In the genomic region with DNA sequence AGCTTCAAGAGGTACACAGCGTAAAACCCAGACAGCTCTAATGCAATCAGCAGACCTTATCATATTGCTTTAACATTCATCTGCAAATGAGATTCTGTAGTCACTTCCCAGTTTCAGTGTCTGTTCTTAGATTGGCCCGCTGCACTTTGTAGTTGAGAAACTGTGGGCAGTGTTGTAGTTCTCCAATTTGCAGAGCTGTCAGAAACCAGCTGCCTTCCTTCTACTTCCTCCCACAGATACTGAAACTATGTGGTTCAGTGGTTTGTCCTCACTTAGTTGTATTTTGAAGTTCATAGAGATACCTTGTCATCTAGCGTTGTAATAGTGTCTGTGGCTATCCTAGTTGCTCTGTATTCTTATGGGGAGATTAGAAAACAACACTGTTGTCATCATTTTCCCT, we compare ENCODE assay signal across 8 cellular contexts. TPM values are rescaled to one million over a fixed set of nuclear protein-coding genes. Genes with fewer than 3 reads are reported as not detected.
A peak's percentile ranks its signal among the peaks of the same experiment; 100 is the strongest.
DNase-seq lines count a peak whose midpoint lies in the region; ATAC-seq and TF ChIP-seq lines count a peak whose summit lies in the region.

No MANE protein-coding gene starts in this region.

- no peak for TF ChIP-seq EP300 in stomach (IDR thresholded peaks at IDR 0.05)

- H3K36me3 ChIP-seq in stomach: peaks cover 0 to 21% (median 21%) of the 10 kb centered on the region in 4 donors

- ATAC-seq in GM19397 (IDR thresholded peaks at IDR 0.05; ENCODE audit: unreplicated experiment): peak; percentile 100
- peak; percentile 99 for ATAC-seq in HG03442 (IDR thresholded peaks at IDR 0.05; ENCODE audit: unreplicated experiment)
- peak; percentile 96 for ATAC-seq in activated CD8-positive, alpha-beta T cell treated with anti-CD3 and anti-CD28 coated beads for 36 hours
- ATAC-seq in naive thymus-derived CD8-positive, alpha-beta T cell: peak; percentile 93 to 96

- no peaks in the 10 kb centered on the region for H3K9me3 ChIP-seq in stomach

- DNase-seq in CD1c-positive myeloid dendritic cell (ENCODE audit: extremely low spot score) (peak; percentile 94), osteocyte (ENCODE audit: extremely low spot score, unreplicated experiment) (no peak), hepatic stellate cell (ENCODE audit: low spot score) (no peak), stomach (no peak)
- peak; percentile 74 for DNase-seq in activated CD8-positive, alpha-beta T cell treated with anti-CD3 and anti-CD28 coated beads for 36 hours
- DNase-seq in naive thymus-derived CD8-positive, alpha-beta T cell: peak in 6 of 10 donors; percentile 21 to 63 (median 40)

- no peak overlapping the region for H3K4me3 Mint-ChIP-seq in activated CD8-positive, alpha-beta T cell treated with anti-CD3 and anti-CD28 coated beads for 36 hours
- peak overlapping the region in 2 of 10 donors; percentile 4 to 5 for H3K4me3 Mint-ChIP-seq in naive thymus-derived CD8-positive, alpha-beta T cell
- H3K4me3 Mint-ChIP-seq in osteocyte (ENCODE audit: unreplicated experiment): no peak overlapping the region

- no peak overlapping the region for H3K27ac ChIP-seq in stomach

- H3K4me1 ChIP-seq in stomach: no peaks in the 10 kb centered on the region

- intact Hi-C loops in activated CD8-positive, alpha-beta T cell treated with anti-CD3 and anti-CD28 coated beads for 36 hours (cut with micrococcal nuclease): no loop called here
- intact Hi-C loops in stomach (cut with DNase I; ENCODE audit: low total_unique reads): no loop called here

- peaks cover 16% of the 10 kb centered on the region for H3K4me1 Mint-ChIP-seq in activated CD8-positive, alpha-beta T cell treated with anti-CD3 and anti-CD28 coated beads for 36 hours (ENCODE audit: low read depth)
- peaks cover 4 to 21% (median 13%) of the 10 kb centered on the region in 4 donors for H3K4me1 Mint-ChIP-seq in naive thymus-derived CD8-positive, alpha-beta T cell
- peaks cover 26% of the 10 kb centered on the region for H3K4me1 Mint-ChIP-seq in osteocyte (ENCODE audit: unreplicated experiment)

- WGBS in stomach, 5 donors: 68 to 85% (median 80%) methylated on average over 3 of the region's 3 CpGs

- no peak overlapping the region for H3K4me3 ChIP-seq in stomach

- no peaks in the 10 kb centered on the region for H3K27me3 ChIP-seq in stomach

- POLR2A ChIA-PET in activated CD8-positive, alpha-beta T cell treated with anti-CD3 and anti-CD28 coated beads for 36 hours (lab: Charles Lee): interaction anchor here (1.2 kb wide), 1 partner anchor 30 kb away, joined by 4 read pairs; no protein-coding TSS in a partner anchor
- POLR2A ChIA-PET in naive thymus-derived CD8-positive, alpha-beta T cell (lab: Charles Lee): no interaction called here

- CTCF ChIA-PET in activated CD8-positive, alpha-beta T cell treated with anti-CD3 and anti-CD28 coated beads for 36 hours (lab: Charles Lee): interaction anchor here (1.0 to 1.1 kb wide), 2 partner anchors 9 to 54 kb away, joined by 3 read pairs; a partner anchor contains a TSS

- peaks cover 10% of the 10 kb centered on the region for H3K36me3 Mint-ChIP-seq in activated CD8-positive, alpha-beta T cell treated with anti-CD3 and anti-CD28 coated beads for 36 hours (ENCODE audit: low read depth)
- peaks cover 0 to 43% (median 23%) of the 10 kb centered on the region in 3 donors for H3K36me3 Mint-ChIP-seq in naive thymus-derived CD8-positive, alpha-beta T cell
- peaks cover 15% of the 10 kb centered on the region for H3K36me3 Mint-ChIP-seq in osteocyte (ENCODE audit: unreplicated experiment)

- no peak overlapping the region for H3K27ac Mint-ChIP-seq in activated CD8-positive, alpha-beta T cell treated with anti-CD3 and anti-CD28 coated beads for 36 hours
- peak overlapping the region in 8 of 10 donors; percentile 4 to 50 (median 20) for H3K27ac Mint-ChIP-seq in naive thymus-derived CD8-positive, alpha-beta T cell
- H3K27ac Mint-ChIP-seq in osteocyte (ENCODE audit: unreplicated experiment): no peak overlapping the region

- no peak for TF ChIP-seq POLR2A in stomach (IDR thresholded peaks at IDR 0.05)

- H3K9me3 Mint-ChIP-seq in activated CD8-positive, alpha-beta T cell treated with anti-CD3 and anti-CD28 coated beads for 36 hours: no peaks in the 10 kb centered on the region
- H3K9me3 Mint-ChIP-seq in naive thymus-derived CD8-positive, alpha-beta T cell: no peaks in the 10 kb centered on the region
- no peaks in the 10 kb centered on the region for H3K9me3 Mint-ChIP-seq in osteocyte (ENCODE audit: unreplicated experiment)

- no peak for TF ChIP-seq CTCF in activated CD8-positive, alpha-beta T cell treated with anti-CD3 and anti-CD28 coated beads for 36 hours (IDR thresholded peaks at IDR 0.05)
- TF ChIP-seq CTCF in osteocyte (IDR thresholded peaks at IDR 0.05) (no peak), stomach (IDR thresholded peaks at IDR 0.05) (no peak)

- no peaks in the 10 kb centered on the region for H3K27me3 Mint-ChIP-seq in activated CD8-positive, alpha-beta T cell treated with anti-CD3 and anti-CD28 coated beads for 36 hours
- H3K27me3 Mint-ChIP-seq in naive thymus-derived CD8-positive, alpha-beta T cell: no peaks in the 10 kb centered on the region
- no peaks in the 10 kb centered on the region for H3K27me3 Mint-ChIP-seq in osteocyte (ENCODE audit: unreplicated experiment)

RNA-seq across cellular contexts. Expression of a gene that starts 39.6 kb away (rescaled TPM):
- under 1 TPM; 0.18 to 0.72 TPM for total RNA-seq in activated CD8-positive, alpha-beta T cell treated with anti-CD3 and anti-CD28 coated beads for 36 hours
- under 1 TPM in 1 of 2 experiments, not detected in 1; 0.57 TPM for total RNA-seq in naive thymus-derived CD8-positive, alpha-beta T cell
- polyA plus RNA-seq in naive thymus-derived CD8-positive, alpha-beta T cell: not detected
- total RNA-seq in osteocyte (11.1 and 13.3 TPM in 2 replicates), stomach (10 to 100 TPM in 2 of 5 donors, 1 to 10 TPM in 3; 1.8 to 36.5 (median 6.2) TPM)
- 1 to 10 TPM; 3.1 to 8.0 (median 6.0) TPM for polyA plus RNA-seq in stomach

RNA-seq across cellular contexts. Expression of a gene that starts 53.4 kb away (rescaled TPM):
- total RNA-seq in activated CD8-positive, alpha-beta T cell treated with anti-CD3 and anti-CD28 coated beads for 36 hours: 10 to 100 TPM; 37.7 to 38.3 TPM
- 10 to 100 TPM; 36.4 to 42.6 TPM for total RNA-seq in naive thymus-derived CD8-positive, alpha-beta T cell
- 10 to 100 TPM in 2 of 3 donors, 1 to 10 TPM in 1; 7.1 to 17.4 (median 10.8) TPM for polyA plus RNA-seq in naive thymus-derived CD8-positive, alpha-beta T cell
- 38.1 and 42.6 TPM in 2 replicates for total RNA-seq in osteocyte
- total RNA-seq in stomach: 10 to 100 TPM in 2 of 5 donors, 1 to 10 TPM in 3; 2.9 to 62.5 (median 7.5) TPM
- 1 to 10 TPM; 2.4 to 5.0 (median 3.7) TPM for polyA plus RNA-seq in stomach

Comparison
In these comparisons a context has a peak if more than half of its experiments do, and no peak if none do; other contexts are left out.
1. DNase-seq: peak in CD1c-positive myeloid dendritic cell (single experiment), activated CD8-positive, alpha-beta T cell treated with anti-CD3 and anti-CD28 coated beads for 36 hours (single experiment) and naive thymus-derived CD8-positive, alpha-beta T cell (6 of 10); none in osteocyte (single experiment), hepatic stellate cell (single experiment) and stomach (single experiment).
2. H3K27ac Mint-ChIP-seq: peak in naive thymus-derived CD8-positive, alpha-beta T cell (8 of 10); none in activated CD8-positive, alpha-beta T cell treated with anti-CD3 and anti-CD28 coated beads for 36 hours (single experiment) and osteocyte (single experiment).
3. Peak in every context shown above with its lines, with median percentiles within 50 percentile points of each other: ATAC-seq.